In the genomic region with DNA sequence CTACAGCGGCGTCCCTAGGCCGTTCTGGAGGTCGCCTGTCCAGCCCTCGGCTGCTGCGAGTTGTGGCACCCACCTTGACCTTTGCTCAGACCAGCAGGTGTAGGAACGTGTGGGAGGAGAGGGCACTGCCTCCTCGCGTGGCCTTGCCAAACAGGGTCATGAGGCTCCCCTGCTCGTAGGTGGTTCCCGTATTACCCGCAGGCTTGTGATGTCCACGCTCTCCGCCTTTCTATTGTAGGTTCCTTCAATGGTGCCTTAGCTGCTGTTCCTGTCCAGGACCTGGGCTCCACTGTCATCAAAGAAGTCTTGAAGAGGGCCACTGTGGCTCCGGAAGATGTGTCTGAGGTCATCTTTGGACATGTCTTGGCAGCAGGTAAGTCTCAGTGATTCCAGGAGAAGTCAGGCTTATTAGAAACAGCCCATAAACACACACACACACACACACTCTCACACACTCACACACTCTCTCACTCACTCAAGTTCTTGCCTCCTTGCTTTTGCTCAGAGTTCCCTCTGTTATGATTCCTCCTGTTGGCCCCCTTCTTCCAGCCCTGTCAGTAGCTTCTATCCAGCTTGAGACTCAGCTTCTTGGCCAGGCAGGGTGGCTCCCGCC, we compare ENCODE assay signal across 2 cellular contexts.
TF ChIP-seq lines count a peak whose summit lies in the region.

No MANE protein-coding gene starts in this region.

TF ChIP-seq in A549, 52 proteins besides CTCF, POLR2A, EP300 and RAD21:
- no peak for TF ChIP-seq HOXB13 (CRISPR knock-in tag; IDR thresholded peaks at IDR 0.05; ENCODE audit: low read depth)
- TF ChIP-seq KDM5A (IDR thresholded peaks at IDR 0.05): no peak
- TF ChIP-seq, protein P1, sequence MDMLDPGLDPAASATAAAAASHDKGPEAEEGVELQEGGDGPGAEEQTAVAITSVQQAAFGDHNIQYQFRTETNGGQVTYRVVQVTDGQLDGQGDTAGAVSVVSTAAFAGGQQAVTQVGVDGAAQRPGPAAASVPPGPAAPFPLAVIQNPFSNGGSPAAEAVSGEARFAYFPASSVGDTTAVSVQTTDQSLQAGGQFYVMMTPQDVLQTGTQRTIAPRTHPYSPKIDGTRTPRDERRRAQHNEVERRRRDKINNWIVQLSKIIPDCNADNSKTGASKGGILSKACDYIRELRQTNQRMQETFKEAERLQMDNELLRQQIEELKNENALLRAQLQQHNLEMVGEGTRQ (IDR thresholded peaks at IDR 0.05): no peak
- no peak for TF ChIP-seq TP53 (CRISPR knock-in tag; IDR thresholded peaks at IDR 0.05)
- no peak for TF ChIP-seq HOXB5 (CRISPR knock-in tag; IDR thresholded peaks at IDR 0.05)
- TF ChIP-seq POLR2AphosphoS2 (conservative IDR thresholded peaks at IDR 0.05; ENCODE audit: low read length): no peak
- TF ChIP-seq PHF8 (IDR thresholded peaks at IDR 0.05; ENCODE audit: borderline replicate concordance, low read depth): no peak
- no peak for TF ChIP-seq CHD2 (IDR thresholded peaks at IDR 0.05; ENCODE audit: low read length, partially characterized antibody)
- TF ChIP-seq MAZ (IDR thresholded peaks at IDR 0.05; ENCODE audit: borderline replicate concordance, low read depth, low read length): no peak
- TF ChIP-seq, protein P2, sequence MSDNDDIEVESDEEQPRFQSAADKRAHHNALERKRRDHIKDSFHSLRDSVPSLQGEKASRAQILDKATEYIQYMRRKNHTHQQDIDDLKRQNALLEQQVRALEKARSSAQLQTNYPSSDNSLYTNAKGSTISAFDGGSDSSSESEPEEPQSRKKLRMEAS (IDR thresholded peaks at IDR 0.05): no peak
- no peak for TF ChIP-seq CBX8 (IDR thresholded peaks at IDR 0.05)
- no peak for TF ChIP-seq MYC (IDR thresholded peaks at IDR 0.05; ENCODE audit: borderline replicate concordance, low read length)
- no peak for TF ChIP-seq ZNF302 (CRISPR knock-in tag; IDR thresholded peaks at IDR 0.05)
- TF ChIP-seq, protein P3, sequence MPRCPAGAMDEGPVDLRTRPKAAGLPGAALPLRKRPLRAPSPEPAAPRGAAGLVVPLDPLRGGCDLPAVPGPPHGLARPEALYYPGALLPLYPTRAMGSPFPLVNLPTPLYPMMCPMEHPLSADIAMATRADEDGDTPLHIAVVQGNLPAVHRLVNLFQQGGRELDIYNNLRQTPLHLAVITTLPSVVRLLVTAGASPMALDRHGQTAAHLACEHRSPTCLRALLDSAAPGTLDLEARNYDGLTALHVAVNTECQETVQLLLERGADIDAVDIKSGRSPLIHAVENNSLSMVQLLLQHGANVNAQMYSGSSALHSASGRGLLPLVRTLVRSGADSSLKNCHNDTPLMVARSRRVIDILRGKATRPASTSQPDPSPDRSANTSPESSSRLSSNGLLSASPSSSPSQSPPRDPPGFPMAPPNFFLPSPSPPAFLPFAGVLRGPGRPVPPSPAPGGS (IDR thresholded peaks at IDR 0.05): no peak
- TF ChIP-seq HEYL (CRISPR knock-in tag; IDR thresholded peaks at IDR 0.05): no peak

TF ChIP-seq in IMR-90, 13 proteins besides CTCF, POLR2A, EP300 and RAD21:
- TF ChIP-seq RCOR1 (IDR thresholded peaks at IDR 0.05; ENCODE audit: insufficient replicate concordance, low read length) (no peak), FOS (IDR thresholded peaks at IDR 0.05; ENCODE audit: low read depth, low read length) (no peak), CHD1 (IDR thresholded peaks at IDR 0.05; ENCODE audit: low read depth, low read length) (no peak), SMC3 (IDR thresholded peaks at IDR 0.05; ENCODE audit: low read depth, low read length) (no peak), CEBPB (IDR thresholded peaks at IDR 0.05; ENCODE audit: low read depth, low read length) (no peak), BHLHE40 (IDR thresholded peaks at IDR 0.05; ENCODE audit: low read depth, low read length) (no peak), NFE2L2 (IDR thresholded peaks at IDR 0.05; ENCODE audit: low read depth, low read length) (no peak), MAZ (IDR thresholded peaks at IDR 0.05; ENCODE audit: borderline replicate concordance, low read depth, low read length) (no peak), MAFK (IDR thresholded peaks at IDR 0.05; ENCODE audit: low read depth, low read length) (no peak), MXI1 (IDR thresholded peaks at IDR 0.05; ENCODE audit: borderline replicate concordance, low read depth, low read length) (no peak), RFX5 (IDR thresholded peaks at IDR 0.05; ENCODE audit: low read depth, low read length) (no peak)
- TF ChIP-seq, protein P4, sequence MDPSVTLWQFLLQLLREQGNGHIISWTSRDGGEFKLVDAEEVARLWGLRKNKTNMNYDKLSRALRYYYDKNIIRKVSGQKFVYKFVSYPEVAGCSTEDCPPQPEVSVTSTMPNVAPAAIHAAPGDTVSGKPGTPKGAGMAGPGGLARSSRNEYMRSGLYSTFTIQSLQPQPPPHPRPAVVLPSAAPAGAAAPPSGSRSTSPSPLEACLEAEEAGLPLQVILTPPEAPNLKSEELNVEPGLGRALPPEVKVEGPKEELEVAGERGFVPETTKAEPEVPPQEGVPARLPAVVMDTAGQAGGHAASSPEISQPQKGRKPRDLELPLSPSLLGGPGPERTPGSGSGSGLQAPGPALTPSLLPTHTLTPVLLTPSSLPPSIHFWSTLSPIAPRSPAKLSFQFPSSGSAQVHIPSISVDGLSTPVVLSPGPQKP (IDR thresholded peaks at IDR 0.05; ENCODE audit: borderline replicate concordance, low read depth, low read length): no peak
- TF ChIP-seq, protein P1 (IDR thresholded peaks at IDR 0.05; ENCODE audit: low read depth, low read length): no peak
